In the genomic region with DNA sequence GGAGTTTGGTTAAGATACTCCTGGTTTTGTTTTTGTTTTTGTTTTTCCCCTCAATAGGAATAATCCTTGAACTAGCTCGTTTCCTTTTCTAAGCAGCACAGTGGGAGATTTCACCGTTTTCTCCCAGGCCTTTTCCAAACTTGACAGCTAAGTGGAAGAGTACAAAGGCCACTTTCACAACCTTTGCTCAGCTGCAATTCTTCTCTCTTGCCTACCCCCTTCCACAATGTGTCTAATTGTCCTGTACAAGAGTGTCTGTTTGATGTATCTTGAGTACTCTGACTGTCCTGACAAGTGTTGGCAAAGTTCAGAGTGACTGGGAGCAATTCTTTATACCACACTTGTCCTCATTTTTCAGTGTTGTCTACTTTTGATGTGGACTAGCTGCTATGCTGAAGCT, we compare ENCODE assay signal across 22 cellular contexts.
"Had no signal": no experiment of that assay in that cellular context is flagged by ENCODE, and none has a peak within 500 bp of the region (broad histone marks: within the 10 kb centered on the region; RNA-seq: fewer than 3 reads in every experiment).

No MANE protein-coding gene starts in this region.

- DNase-seq: activated B cell treated with CpG ODN at 0.5 μM for 24 hours; activated CD4-positive, alpha-beta T cell treated with anti-CD3 and anti-CD28 coated beads for 36 hours; activated CD4-positive, alpha-beta T cell treated with anti-CD3 and anti-CD28 coated beads, Interleukin-2, amount 50 U/mL, for 4 hours; activated CD8-positive, alpha-beta memory T cell treated with anti-CD3 and anti-CD28 coated beads for 24 hours; activated CD8-positive, alpha-beta memory T cell treated with anti-CD3 and anti-CD28 coated beads, Interleukin-2, amount 50 U/mL, for 4 hours; activated naive CD4-positive, alpha-beta T cell treated with Interleukin-2 at 50 U/mL for 16 hours; activated naive CD8-positive, alpha-beta T cell treated with anti-CD3 and anti-CD28 coated beads for 36 hours; activated T-cell treated with anti-CD3 and anti-CD28 coated beads, Interleukin-2, amount 50 U/mL, for 48 hours; cerebellar nuclear complex; cortex of kidney; foreskin keratinocyte; left colon; sigmoid colon; stimulated activated CD4-positive, alpha-beta T cell treated with anti-CD3 and anti-CD28 coated beads, Interleukin-4, amount 100 ng/mL, for 1 hour; stimulated activated naive CD4-positive, alpha-beta T cell treated with Interleukin-2 at 50 U/mL for 16 hours; T1000 had no signal

- H3K27ac Mint-ChIP-seq: activated B cell treated with CpG ODN at 0.5 μM for 24 hours; activated CD4-positive, alpha-beta T cell treated with anti-CD3 and anti-CD28 coated beads for 36 hours; activated naive CD8-positive, alpha-beta T cell treated with anti-CD3 and anti-CD28 coated beads for 36 hours; memory B cell; nephron; type B pancreatic cell had no signal

- H3K27me3 Mint-ChIP-seq: activated B cell treated with CpG ODN at 0.5 μM for 24 hours; activated CD4-positive, alpha-beta T cell treated with anti-CD3 and anti-CD28 coated beads for 36 hours; activated naive CD8-positive, alpha-beta T cell treated with anti-CD3 and anti-CD28 coated beads for 36 hours; memory B cell; type B pancreatic cell had no signal

- H3K27ac ChIP-seq: foreskin keratinocyte, parathyroid adenoma, sigmoid colon, thoracic aorta, vagina had no signal

- H3K4me1 Mint-ChIP-seq: activated B cell treated with CpG ODN at 0.5 μM for 24 hours; activated CD4-positive, alpha-beta T cell treated with anti-CD3 and anti-CD28 coated beads for 36 hours; activated naive CD8-positive, alpha-beta T cell treated with anti-CD3 and anti-CD28 coated beads for 36 hours; memory B cell; nephron had no signal

- H3K9ac ChIP-seq: parathyroid adenoma had no signal

- H3K4me1 ChIP-seq: parathyroid adenoma, sigmoid colon, vagina had no signal

- H3K9me3 ChIP-seq: sigmoid colon, thoracic aorta, vagina had no signal

- H3K36me3 Mint-ChIP-seq: activated naive CD8-positive, alpha-beta T cell treated with anti-CD3 and anti-CD28 coated beads for 36 hours; memory B cell; type B pancreatic cell had no signal

- H3K9me3 Mint-ChIP-seq: activated B cell treated with CpG ODN at 0.5 μM for 24 hours, nephron, type B pancreatic cell had no signal

- ATAC-seq: activated CD4-positive, alpha-beta T cell treated with anti-CD3 and anti-CD28 coated beads for 36 hours; foreskin keratinocyte; left colon had no signal

- H3K36me3 ChIP-seq: sigmoid colon, thoracic aorta, vagina had no signal

- H3K4me3 ChIP-seq: sigmoid colon, thoracic aorta, vagina had no signal

- H3K4me3 Mint-ChIP-seq: activated B cell treated with CpG ODN at 0.5 μM for 24 hours; activated CD4-positive, alpha-beta T cell treated with anti-CD3 and anti-CD28 coated beads for 36 hours; activated naive CD8-positive, alpha-beta T cell treated with anti-CD3 and anti-CD28 coated beads for 36 hours; memory B cell; nephron; type B pancreatic cell had no signal

- H3K27me3 ChIP-seq: foreskin keratinocyte, sigmoid colon, vagina had no signal
